ENCODE assay signal across 8 cellular contexts in the genomic region with DNA sequence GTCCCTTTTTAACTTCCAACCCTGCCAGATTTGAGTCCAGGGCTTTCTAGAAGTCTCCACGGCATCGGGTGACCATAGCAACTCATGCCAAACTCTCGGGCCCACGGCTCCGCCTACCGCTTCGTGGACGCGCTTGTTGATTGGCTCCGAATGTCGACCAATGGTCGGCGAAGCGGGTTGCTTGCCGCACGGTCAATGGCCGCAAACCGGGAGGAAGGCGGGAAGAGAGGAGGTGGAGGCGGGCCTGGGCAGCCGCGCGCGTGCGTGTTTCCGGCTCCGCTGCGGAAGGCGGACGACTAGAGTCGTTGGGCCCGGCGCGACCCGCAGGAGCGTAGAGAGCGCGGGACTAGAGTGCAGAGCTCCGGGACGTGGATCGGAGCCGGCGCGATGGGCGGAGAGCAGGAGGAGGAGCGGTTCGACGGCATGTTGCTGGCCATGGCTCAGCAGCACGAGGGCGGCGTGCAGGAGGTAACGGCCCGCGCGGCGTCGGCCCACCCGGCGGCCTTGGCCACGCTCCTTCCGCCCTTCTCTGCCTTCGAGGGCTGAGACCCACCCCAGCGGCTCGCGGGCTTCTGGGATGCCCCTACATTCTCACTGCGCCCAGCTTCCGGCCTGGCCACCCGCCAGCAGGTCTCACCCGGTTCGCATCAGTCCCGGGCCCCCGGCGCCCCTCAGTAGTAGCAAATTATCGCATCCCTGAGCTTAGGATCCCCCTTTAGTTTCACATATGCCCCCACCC. TPM values are rescaled to one million over a fixed set of nuclear protein-coding genes. Genes with fewer than 3 reads are reported as not detected.
DNase-seq lines count a peak whose midpoint lies in the region; ATAC-seq, FAIRE-seq and TF ChIP-seq lines count a peak whose summit lies in the region.

Gene NUDC (plus strand): TSS at position 282 of the 739 bp plus-strand sequence. CDS start 106 bp downstream, at position 388.

- peak within 1 kb of the TSS; percentile 70 for H4K5ac ChIP-seq in H1 (ENCODE audit: insufficient read length, low read depth, low read length)

- no peak within 1 kb of the TSS for H3K14ac ChIP-seq in H1 (ENCODE audit: insufficient read length)

- H3K27ac Mint-ChIP-seq in activated CD8-positive, alpha-beta memory T cell treated with anti-CD3 and anti-CD28 coated beads, Interleukin-2, amount 10 ng/mL, durations not matched to agents 7 days and 5 days = peak within 1 kb of the TSS; percentile 95
- H3K27ac Mint-ChIP-seq in memory B cell = peak within 1 kb of the TSS; percentile 88

- H3K9me3 ChIP-seq in NT2/D1 (ENCODE audit: insufficient read depth, low read length) (no peaks in the 10 kb centered on the region), H1 (ENCODE audit: insufficient read depth in 2 of 2, low read depth in 1 of 2, low read length in 1 of 2) (no peaks in the 10 kb centered on the region)

- H3K4ac ChIP-seq in H1 (replicated peaks; ENCODE audit: insufficient read length, low read depth, low read length) = no peak within 1 kb of the TSS

- peak within 1 kb of the TSS; percentile 93; the same call in 1 of the 2 replicates for H3K18ac ChIP-seq in H1 (ENCODE audit: extremely low read depth, low read length)

- no peaks in the 10 kb centered on the region for H3K27me3 Mint-ChIP-seq in activated CD8-positive, alpha-beta memory T cell treated with anti-CD3 and anti-CD28 coated beads, Interleukin-2, amount 10 ng/mL, durations not matched to agents 7 days and 5 days
- H3K27me3 Mint-ChIP-seq in memory B cell = no peaks in the 10 kb centered on the region

- POLR2A ChIA-PET in H1 (lab: Charles Lee; ENCODE audit: partially characterized antibody) = interaction anchor here (0.7 to 2.2 kb wide), 16 partner anchors 8 to 422 kb away, joined by 3 to 13 read pairs (median 4); partner anchors contain the start of genes GPATCH3 and NR0B2

- peak within 1 kb of the TSS; percentile 99 for H3K9ac ChIP-seq in NT2/D1 (ENCODE audit: insufficient read length, low read depth)
- H3K9ac ChIP-seq in H1 (replicated peaks in 1 of 4; ENCODE audit: extremely low read depth in 1 of 4, low read depth in 3 of 4, low read length in 3 of 4) = peak within 1 kb of the TSS; percentile 76 to 92 (median 86)

- H3K36me3 Mint-ChIP-seq in activated CD8-positive, alpha-beta memory T cell treated with anti-CD3 and anti-CD28 coated beads, Interleukin-2, amount 10 ng/mL, durations not matched to agents 7 days and 5 days = peaks cover 21% of the 10 kb centered on the region
- H3K36me3 Mint-ChIP-seq in memory B cell = peaks cover 2% of the 10 kb centered on the region

- H3K4me3 ChIP-seq in NT2/D1 (ENCODE audit: insufficient read length, low read depth) = peak within 1 kb of the TSS; percentile 92
- peak within 1 kb of the TSS; percentile 70 to 88 (median 82) for H3K4me3 ChIP-seq in H1 (ENCODE audit: extremely low read depth in 1 of 4, insufficient read depth in 2 of 4, low read depth in 3 of 4, low read length in 4 of 4)

- peaks cover 11% of the 10 kb centered on the region for H3K79me1 ChIP-seq in H1 (ENCODE audit: low read depth, low read length)

- no peak within 1 kb of the TSS for H3K56ac ChIP-seq in H1 (replicated peaks; ENCODE audit: insufficient read length, low read depth, low read length)

- H3K27me3 ChIP-seq in NT2/D1 (ENCODE audit: insufficient read depth, insufficient read length) (no peaks in the 10 kb centered on the region), H1 (replicated peaks in 1 of 4; ENCODE audit: control insufficient read depth in 3 of 4, extremely low read depth in 1 of 4, insufficient read depth in 3 of 4, low read length in 3 of 4) (no peaks in the 10 kb centered on the region)

- TF ChIP-seq EP300 in H1 (IDR thresholded peaks at IDR 0.05; ENCODE audit: borderline replicate concordance in 1 of 2, low read depth in 2 of 2, low read length in 2 of 2) = no peak

- peaks cover 39% of the 10 kb centered on the region for H3K4me1 Mint-ChIP-seq in activated CD8-positive, alpha-beta memory T cell treated with anti-CD3 and anti-CD28 coated beads, Interleukin-2, amount 10 ng/mL, durations not matched to agents 7 days and 5 days
- peaks cover 13% of the 10 kb centered on the region for H3K4me1 Mint-ChIP-seq in memory B cell

- peak; percentile 97 for DNase-seq in COR-L47 (lab: John Stamatoyannopoulos, UW)
- peak in 75 of 76 experiments; percentile 17 to 98 (median 93) for DNase-seq in HUDEP-2 (lab: John Stamatoyannopoulos, UW; ENCODE audit: unreplicated experiment in 76 of 76)
- DNase-seq in NT2/D1 (ENCODE audit: low read depth, low spot score) = peak; percentile 98
- peak; percentile 99 for DNase-seq in activated CD8-positive, alpha-beta memory T cell treated with anti-CD3 and anti-CD28 coated beads, Interleukin-2, amount 10 ng/mL, durations not matched to agents 7 days and 5 days
- peak; percentile 88 to 92 for DNase-seq in H1 (ENCODE audit: low read depth in 1 of 2, low spot score in 2 of 2)
- DNase-seq in memory B cell (ENCODE audit: low spot score in 2 of 2) = peak; percentile 87 to 93
- peak; percentile 92 for DNase-seq in stimulated activated CD8-positive, alpha-beta memory T cell treated with anti-CD3 and anti-CD28 coated beads, Interleukin-12 subunit alpha, Interleukin-12 subunit beta, amount 100 ng/mL, for 24 hours (ENCODE audit: extremely low read depth)

- peaks cover 9% of the 10 kb centered on the region for H3K23me2 ChIP-seq in H1 (ENCODE audit: low read depth, low read length)

- peak within 1 kb of the TSS; percentile 91 for H3K4me3 Mint-ChIP-seq in activated CD8-positive, alpha-beta memory T cell treated with anti-CD3 and anti-CD28 coated beads, Interleukin-2, amount 10 ng/mL, durations not matched to agents 7 days and 5 days
- H3K4me3 Mint-ChIP-seq in memory B cell = peak within 1 kb of the TSS; percentile 93

- H3K36me3 ChIP-seq in NT2/D1 (ENCODE audit: insufficient read depth, insufficient read length, low read length) (peaks cover 41% of the 10 kb centered on the region), H1 (ENCODE audit: control insufficient read depth in 2 of 4, insufficient read depth in 4 of 4, low read length in 3 of 4) (peaks cover 9 to 30% (median 21%) of the 10 kb centered on the region in 4 experiments)

- WGBS in H1 (ENCODE audit: extremely low coverage in 1 of 2, insufficient coverage in 1 of 2, insufficient read length in 1 of 2, insufficient replicate concordance in 2 of 2, low coverage in 1 of 2, low lambda C conversion rate in 2 of 2, missing lambda C conversion rate in 1 of 2), 2 experiments = 3% methylated on average over 66 of the region's 74 CpGs; no CpG with 5 or more reads in 1 of the 2 experiments

- 0 out of 2 replicates have a peak within 1 kb of the TSS, but pooled peaks have one; percentile 40 for H2BK15ac ChIP-seq in H1 (ENCODE audit: low read length)

- no peak within 1 kb of the TSS; the same call in 1 of the 2 replicates for H2BK12ac ChIP-seq in H1 (ENCODE audit: low read depth, low read length)

- TF ChIP-seq POLR2A in H1 (IDR thresholded peaks at IDR 0.05; ENCODE audit: control extremely low read depth in 1 of 2, low read depth in 2 of 2, low read length in 2 of 2) = peak; percentile 66 to 94

- no peaks in the 10 kb centered on the region for H3K9me3 Mint-ChIP-seq in activated CD8-positive, alpha-beta memory T cell treated with anti-CD3 and anti-CD28 coated beads, Interleukin-2, amount 10 ng/mL, durations not matched to agents 7 days and 5 days (ENCODE audit: low read depth)
- H3K9me3 Mint-ChIP-seq in memory B cell = no peaks in the 10 kb centered on the region

- H4K91ac ChIP-seq in H1 (replicated peaks; ENCODE audit: insufficient read length, low read length) = peak within 1 kb of the TSS; percentile 26

- H3K79me2 ChIP-seq in H1 (ENCODE audit: control insufficient read depth in 1 of 2, insufficient read depth in 2 of 2, low read length in 2 of 2) = peaks cover 12 to 30% of the 10 kb centered on the region in 2 experiments

- H2BK20ac ChIP-seq in H1 (ENCODE audit: low read length) = no peak within 1 kb of the TSS

- H2BK5ac ChIP-seq in H1 (ENCODE audit: low read depth, low read length) = peak within 1 kb of the TSS; percentile 88; the same call in 1 of the 2 replicates

- peak within 1 kb of the TSS; percentile 54; the same call in 1 of the 2 replicates for H2AK5ac ChIP-seq in H1 (ENCODE audit: low read depth, low read length)

- peak within 1 kb of the TSS; percentile 96; the same call in 1 of the 2 replicates for H4K8ac ChIP-seq in H1 (ENCODE audit: extremely low read depth, insufficient read depth, low read length)

- H2AFZ ChIP-seq in H1 (ENCODE audit: low read length) = peak within 1 kb of the TSS; percentile 63

- H3K27ac ChIP-seq in H1 (ENCODE audit: low read depth, low read length) = peak within 1 kb of the TSS; percentile 90

- H3K4me2 ChIP-seq in H1 (ENCODE audit: insufficient read depth in 1 of 2, low read depth in 2 of 2, low read length in 2 of 2) = peak within 1 kb of the TSS; percentile 81 to 91

- peak; percentile 73 for FAIRE-seq in H1 (lab: Jason Lieb, UNC)

- no peak for TF ChIP-seq RAD21 in H1 (IDR thresholded peaks at IDR 0.05 in 1 of 2, conservative IDR thresholded peaks at IDR 0.05 in 1 of 2; ENCODE audit: low read depth in 2 of 2, low read length in 2 of 2)

- CTCF ChIA-PET in activated CD8-positive, alpha-beta memory T cell treated with anti-CD3 and anti-CD28 coated beads, Interleukin-2, amount 10 ng/mL, durations not matched to agents 7 days and 5 days (lab: Charles Lee) = interaction anchor here (1.1 to 1.8 kb wide), 7 partner anchors 11 to 124 kb away, joined by 3 to 12 read pairs (median 4); partner anchors contain the start of genes GPATCH3 and GPN2
- CTCF ChIA-PET in H1 (lab: Charles Lee; ENCODE audit: partially characterized antibody) = interaction anchor here (1.0 kb wide), 1 partner anchor 242 kb away, joined by 3 read pairs; no protein-coding TSS in a partner anchor

- H2BK120ac ChIP-seq in H1 (replicated peaks; ENCODE audit: low read depth, low read length) = no peak within 1 kb of the TSS

- ATAC-seq in GM21381 (IDR thresholded peaks at IDR 0.05; ENCODE audit: unreplicated experiment) (peak; percentile 98), memory B cell (ENCODE audit: low read depth) (peak; percentile 91)
- peak; percentile 96 for ATAC-seq in activated CD8-positive, alpha-beta memory T cell treated with anti-CD3 and anti-CD28 coated beads, Interleukin-2, amount 10 ng/mL, durations not matched to agents 7 days and 5 days

- H3K23ac ChIP-seq in H1 (ENCODE audit: insufficient read length) = no peak within 1 kb of the TSS

- peaks cover 0 to 7% of the 10 kb centered on the region in 2 experiments for H4K20me1 ChIP-seq in H1 (replicated peaks in 1 of 2; ENCODE audit: control insufficient read depth in 1 of 2, insufficient read depth in 2 of 2, low read length in 2 of 2)

- no peak for TF ChIP-seq CTCF in H1 (IDR thresholded peaks at IDR 0.05; ENCODE audit: control extremely low read depth in 1 of 3, insufficient read depth in 1 of 3, low read depth in 1 of 3, low read length in 3 of 3)

- no peaks in the 10 kb centered on the region for H3K4me1 ChIP-seq in NT2/D1 (ENCODE audit: insufficient read depth, insufficient read length)
- peaks cover 0 to 6% (median 4%) of the 10 kb centered on the region in 4 experiments; a peak in 3 of 7 replicates for H3K4me1 ChIP-seq in H1 (replicated peaks in 1 of 4; ENCODE audit: control insufficient read depth in 3 of 4, insufficient read depth in 4 of 4, low read length in 3 of 4)

RNA-seq across cellular contexts. Expression of gene NUDC, which starts in this region (rescaled TPM):
- total RNA-seq in activated CD8-positive, alpha-beta memory T cell treated with anti-CD3 and anti-CD28 coated beads, Interleukin-2, amount 10 ng/mL, durations not matched to agents 7 days and 5 days = 10 to 100 TPM; 88.8 to 91.6 TPM
- total RNA-seq in H1 (2021; fragmentation: NEBNext Ultra II Directional; extraction: Animal tissue kit (Norgen Biotek cat#: 25700)) = 131 and 134 TPM in 2 replicates
- polyA plus RNA-seq in H1 (2011; rRNA removed) = 43.2 and 53.5 TPM in 2 replicates
- 70.2 TPM for polyA plus RNA-seq in H1 (2011; cell fraction: cytosol; rRNA removed)
- 42.9 TPM for polyA plus RNA-seq in H1 (2011; cell fraction: nucleus; rRNA removed)
- polyA plus RNA-seq in H1 (2012, experiment 1 of 2) = 163 to 182 TPM (median 173 TPM) in 4 replicates
- polyA plus RNA-seq in H1 (2012, experiment 2 of 2) = 86.7 TPM
- 89.6 TPM for polyA plus RNA-seq in H1 (2013, experiment 1 of 2)
- polyA plus RNA-seq in H1 (2013, experiment 2 of 2) = 96.6 TPM
- 13.6 and 21.9 TPM in 2 replicates for polyA minus RNA-seq in H1 (2011; rRNA and poly(A)+ RNA removed)
- 53.8 TPM for polyA minus RNA-seq in H1 (2011; cell fraction: cytosol; rRNA and poly(A)+ RNA removed)
- polyA minus RNA-seq in H1 (2011; cell fraction: nucleus; rRNA and poly(A)+ RNA removed) = 25.6 TPM

Comparison
In these comparisons a context has a peak if more than half of its experiments do, and no peak if none do; other contexts are left out.
1. Peak in every context shown above with its lines: DNase-seq, ATAC-seq, H3K4me3 ChIP-seq and H3K27ac ChIP-seq.